ENCODE assay signal across 39 cellular contexts in genomic region chr2:146226077-146226476, GRCh38.
"Had no signal": no experiment of that assay in that cellular context is flagged by ENCODE, and none has a peak within 500 bp of the region (broad histone marks: within the 10 kb centered on the region; RNA-seq: fewer than 3 reads in every experiment).

No MANE protein-coding gene starts in this region.

- H3K27ac ChIP-seq: adrenal gland, ascending aorta, body of pancreas, brain microvascular endothelial cell, breast epithelium, cardiac muscle cell had no signal

- ATAC-seq: activated naive CD4-positive, alpha-beta T cell treated with anti-CD3 and anti-CD28 coated beads, Interleukin-2, amount 50 U/mL, for 72 hours; activated naive CD8-positive, alpha-beta T cell treated with anti-CD3 and anti-CD28 coated beads, Interleukin-2, amount 50 U/mL, for 24 hours; activated T-cell treated with anti-CD3 and anti-CD28 coated beads, Interleukin-2, amount 50 U/mL, for 4 hours; activated T-cell treated with anti-CD3 and anti-CD28 coated beads, Interleukin-2, amount 50 U/mL, for 72 hours; activated T-helper 17 cell treated with anti-CD3 and anti-CD28 coated beads, Interleukin-2, amount 50 U/mL, for 72 hours; body of pancreas had no signal

- H3K27me3 Mint-ChIP-seq: activated naive CD4-positive, alpha-beta T cell treated with anti-CD3 and anti-CD28 coated beads, Interleukin-2, amount 10 ng/mL, durations not matched to agents 7 days and 5 days; activated naive CD4-positive, alpha-beta T cell treated with anti-CD3 and anti-CD28 coated beads, Interleukin-2, amount 50 U/mL, for 24 hours; activated naive CD8-positive, alpha-beta T cell; activated naive CD8-positive, alpha-beta T cell treated with anti-CD3 and anti-CD28 coated beads for 36 hours; activated naive CD8-positive, alpha-beta T cell treated with anti-CD3 and anti-CD28 coated beads, Interleukin-2, amount 10 ng/mL, durations not matched to agents 7 days and 5 days; activated naive CD8-positive, alpha-beta T cell treated with anti-CD3 and anti-CD28 coated beads, Interleukin-2, amount 50 U/mL, for 24 hours; activated T-cell treated with anti-CD3 and anti-CD28 coated beads, Interleukin-2, amount 50 U/mL, for 24 hours; activated T-helper 17 cell treated with anti-CD3 and anti-CD28 coated beads, Interleukin-2, amount 50 U/mL, for 72 hours; central memory CD8-positive, alpha-beta T cell had no signal

- H3K4me1 ChIP-seq: adrenal gland, ascending aorta, breast epithelium had no signal

- DNase-seq: activated effector memory CD4-positive, alpha-beta T cell treated with anti-CD3 and anti-CD28 coated beads, Interleukin-2, amount 50 U/mL, for 16 hours; activated effector memory CD4-positive, alpha-beta T cell treated with Interleukin-2 at 50 U/mL for 16 hours; activated gamma-delta T cell; activated gamma-delta T cell treated with Interleukin-2 at 50 U/mL for 16 hours; activated naive CD4-positive, alpha-beta T cell; activated naive CD4-positive, alpha-beta T cell treated with anti-CD3 and anti-CD28 coated beads for 36 hours; activated naive CD4-positive, alpha-beta T cell treated with anti-CD3 and anti-CD28 coated beads, Interleukin-2, amount 10 ng/mL, durations not matched to agents 7 days and 5 days; activated naive CD4-positive, alpha-beta T cell treated with anti-CD3 and anti-CD28 coated beads, Interleukin-2, amount 50 U/mL, for 16 hours; activated naive CD4-positive, alpha-beta T cell treated with Interleukin-2 at 50 U/mL for 16 hours; activated naive CD8-positive, alpha-beta T cell treated with anti-CD3 and anti-CD28 coated beads for 36 hours; activated naive CD8-positive, alpha-beta T cell treated with anti-CD3 and anti-CD28 coated beads, Interleukin-2, amount 10 ng/mL, durations not matched to agents 7 days and 5 days; activated naive CD8-positive, alpha-beta T cell treated with anti-CD3 and anti-CD28 coated beads, Interleukin-2, amount 50 U/mL, for 24 hours; activated T-cell treated with anti-CD3 and anti-CD28 coated beads for 4 hours; activated T-cell treated with anti-CD3 and anti-CD28 coated beads, Interleukin-2, amount 50 U/mL, for 1 hour; activated T-cell treated with anti-CD3 and anti-CD28 coated beads, Interleukin-2, amount 50 U/mL, for 24 hours; activated T-cell treated with anti-CD3 and anti-CD28 coated beads, Interleukin-2, amount 50 U/mL, for 4 hours; activated T-cell treated with anti-CD3 and anti-CD28 coated beads, Interleukin-2, amount 50 U/mL, for 48 hours; activated T-cell treated with anti-CD3 and anti-CD28 coated beads, Interleukin-2, amount 50 U/mL, for 72 hours; adrenal gland; amniotic stem cell; amygdala; anterior cingulate cortex; aorta; body of pancreas; brain microvascular endothelial cell; caudate nucleus; central memory CD4-positive, alpha-beta T cell; cerebellar nuclear complex had no signal

- H3K27ac Mint-ChIP-seq: activated naive CD4-positive, alpha-beta T cell treated with anti-CD3 and anti-CD28 coated beads for 36 hours; activated naive CD4-positive, alpha-beta T cell treated with anti-CD3 and anti-CD28 coated beads, Interleukin-2, amount 10 ng/mL, durations not matched to agents 7 days and 5 days; activated naive CD4-positive, alpha-beta T cell treated with anti-CD3 and anti-CD28 coated beads, Interleukin-2, amount 50 U/mL, for 24 hours; activated naive CD4-positive, alpha-beta T cell treated with anti-CD3 and anti-CD28 coated beads, Interleukin-2, amount 50 U/mL, for 72 hours; activated naive CD8-positive, alpha-beta T cell; activated naive CD8-positive, alpha-beta T cell treated with anti-CD3 and anti-CD28 coated beads for 36 hours; activated naive CD8-positive, alpha-beta T cell treated with anti-CD3 and anti-CD28 coated beads, Interleukin-2, amount 10 ng/mL, durations not matched to agents 7 days and 5 days; activated naive CD8-positive, alpha-beta T cell treated with anti-CD3 and anti-CD28 coated beads, Interleukin-2, amount 50 U/mL, for 24 hours; activated T-cell treated with anti-CD3 and anti-CD28 coated beads, Interleukin-2, amount 50 U/mL, for 24 hours; activated T-cell treated with anti-CD3 and anti-CD28 coated beads, Interleukin-2, amount 50 U/mL, for 72 hours; activated T-helper 1 cell treated with anti-CD3 and anti-CD28 coated beads, Interleukin-12 subunit alpha, Interleukin-12 subunit beta, Interleukin-2, Interleukin-4 antibody, amounts not matched to agents 30 ng/mL and 10 ng/mL and 1 ng/mL, durations not matched to agents 14 hours and 24 hours and 36 hours; activated T-helper 17 cell treated with anti-CD3 and anti-CD28 coated beads, Interleukin-2, amount 50 U/mL, for 72 hours; activated T-helper 2 cell treated with anti-CD3 and anti-CD28 coated beads, Interferon-gamma antibody, Interleukin-2, Interleukin-4, amounts not matched to agents 10 μg/mL and 5 μg/mL and 100 μg/mL, durations not matched to agents 14 hours and 24 hours and 36 hours; brain had no signal

- H3K36me3 ChIP-seq: adrenal gland, ascending aorta, brain microvascular endothelial cell, breast epithelium, cardiac muscle cell had no signal

- H3K9me3 Mint-ChIP-seq: activated naive CD8-positive, alpha-beta T cell treated with anti-CD3 and anti-CD28 coated beads for 36 hours; activated T-helper 1 cell treated with anti-CD3 and anti-CD28 coated beads, Interleukin-12 subunit alpha, Interleukin-12 subunit beta, Interleukin-2, Interleukin-4 antibody, amounts not matched to agents 30 ng/mL and 10 ng/mL and 1 ng/mL, durations not matched to agents 14 hours and 24 hours and 36 hours; activated T-helper 2 cell treated with anti-CD3 and anti-CD28 coated beads, Interferon-gamma antibody, Interleukin-2, Interleukin-4, amounts not matched to agents 10 μg/mL and 5 μg/mL and 100 μg/mL, durations not matched to agents 14 hours and 24 hours and 36 hours; brain had no signal

- H3K27me3 ChIP-seq: adrenal gland, ascending aorta, body of pancreas, brain microvascular endothelial cell, breast epithelium, cardiac muscle cell had no signal

- H3K9me3 ChIP-seq: adrenal gland, ascending aorta, body of pancreas, breast epithelium had no signal

- H3K4me3 ChIP-seq: adrenal gland, ascending aorta, body of pancreas, breast epithelium, cardiac muscle cell had no signal

- H3K36me3 Mint-ChIP-seq: activated naive CD4-positive, alpha-beta T cell treated with anti-CD3 and anti-CD28 coated beads, Interleukin-2, amount 10 ng/mL, durations not matched to agents 7 days and 5 days; activated naive CD4-positive, alpha-beta T cell treated with anti-CD3 and anti-CD28 coated beads, Interleukin-2, amount 50 U/mL, for 24 hours; activated naive CD4-positive, alpha-beta T cell treated with anti-CD3 and anti-CD28 coated beads, Interleukin-2, amount 50 U/mL, for 72 hours; activated naive CD8-positive, alpha-beta T cell; activated naive CD8-positive, alpha-beta T cell treated with anti-CD3 and anti-CD28 coated beads for 36 hours; activated naive CD8-positive, alpha-beta T cell treated with anti-CD3 and anti-CD28 coated beads, Interleukin-2, amount 10 ng/mL, durations not matched to agents 7 days and 5 days; brain had no signal

- H3K4me1 Mint-ChIP-seq: activated naive CD4-positive, alpha-beta T cell treated with anti-CD3 and anti-CD28 coated beads, Interleukin-2, amount 10 ng/mL, durations not matched to agents 7 days and 5 days; activated naive CD4-positive, alpha-beta T cell treated with anti-CD3 and anti-CD28 coated beads, Interleukin-2, amount 50 U/mL, for 24 hours; activated naive CD8-positive, alpha-beta T cell treated with anti-CD3 and anti-CD28 coated beads for 36 hours; activated naive CD8-positive, alpha-beta T cell treated with anti-CD3 and anti-CD28 coated beads, Interleukin-2, amount 50 U/mL, for 24 hours; activated T-helper 17 cell treated with anti-CD3 and anti-CD28 coated beads, Interleukin-2, amount 50 U/mL, for 72 hours; brain; central memory CD8-positive, alpha-beta T cell had no signal

- H3K4me3 Mint-ChIP-seq: activated naive CD4-positive, alpha-beta T cell treated with anti-CD3 and anti-CD28 coated beads for 36 hours; activated naive CD4-positive, alpha-beta T cell treated with anti-CD3 and anti-CD28 coated beads, Interleukin-2, amount 10 ng/mL, durations not matched to agents 7 days and 5 days; activated naive CD4-positive, alpha-beta T cell treated with anti-CD3 and anti-CD28 coated beads, Interleukin-2, amount 50 U/mL, for 24 hours; activated naive CD8-positive, alpha-beta T cell; activated naive CD8-positive, alpha-beta T cell treated with anti-CD3 and anti-CD28 coated beads for 36 hours; activated naive CD8-positive, alpha-beta T cell treated with anti-CD3 and anti-CD28 coated beads, Interleukin-2, amount 10 ng/mL, durations not matched to agents 7 days and 5 days; activated naive CD8-positive, alpha-beta T cell treated with anti-CD3 and anti-CD28 coated beads, Interleukin-2, amount 50 U/mL, for 24 hours; activated T-cell treated with anti-CD3 and anti-CD28 coated beads, Interleukin-2, amount 50 U/mL, for 24 hours; activated T-cell treated with anti-CD3 and anti-CD28 coated beads, Interleukin-2, amount 50 U/mL, for 4 hours; activated T-cell treated with anti-CD3 and anti-CD28 coated beads, Interleukin-2, amount 50 U/mL, for 72 hours; activated T-helper 1 cell treated with anti-CD3 and anti-CD28 coated beads, Interleukin-12 subunit alpha, Interleukin-12 subunit beta, Interleukin-2, Interleukin-4 antibody, amounts not matched to agents 30 ng/mL and 10 ng/mL and 1 ng/mL, durations not matched to agents 14 hours and 24 hours and 36 hours; activated T-helper 17 cell treated with anti-CD3 and anti-CD28 coated beads, Interleukin-2, amount 50 U/mL, for 72 hours; brain; central memory CD8-positive, alpha-beta T cell had no signal
